20 cellular contexts compared by ENCODE assay signal in genomic region chr15:25678498-25678865, GRCh38.
A peak's percentile ranks its signal among the peaks of the same experiment; 100 is the strongest.
DNase-seq lines count a peak whose midpoint lies in the region; ATAC-seq and TF ChIP-seq lines count a peak whose summit lies in the region.
"Had no signal": no experiment of that assay in that cellular context is flagged by ENCODE, and none has a peak within 500 bp of the region (broad histone marks: within the 10 kb centered on the region; RNA-seq: fewer than 3 reads in every experiment).

No MANE protein-coding gene starts in this region.

- no peak for TF ChIP-seq POLR2A in Peyer's patch (IDR thresholded peaks at IDR 0.05)

- no peaks in the 10 kb centered on the region for H4K20me1 ChIP-seq in MM.1S (ENCODE audit: insufficient read depth, low read length)

- peaks cover 5% of the 10 kb centered on the region for H3K27me3 Mint-ChIP-seq in glutamatergic neuron (ENCODE audit: unreplicated experiment)
- H3K27me3 Mint-ChIP-seq in neural crest cell (ENCODE audit: low read depth): peaks cover 3% of the 10 kb centered on the region
- H3K27me3 Mint-ChIP-seq: CD8-positive, alpha-beta memory T cell had no signal

- peak in 2 of 3 donors; percentile 1 to 4 for DNase-seq in Peyer's patch
- DNase-seq in glutamatergic neuron: no peak
- DNase-seq in neural crest cell (ENCODE audit: low read depth, low spot score): no peak
- no peak for DNase-seq in stimulated activated effector memory CD8-positive, alpha-beta T cell treated with anti-CD3 and anti-CD28 coated beads, Interleukin-12 subunit alpha, Interleukin-12 subunit beta, amount 100 ng/mL, for 72 hours (ENCODE audit: low spot score in 2 of 2)
- no peak for DNase-seq in MM.1S
- no peak for DNase-seq in activated CD4-positive, CD25-positive, alpha-beta regulatory T cell (lab: John Stamatoyannopoulos, UW)
- DNase-seq: Calu3; CD8-positive, alpha-beta memory T cell; GDM1; KBM-7; MV-4-11; NCI-H1105 treated with DMSO at 0.1 percent for 48 hours; NCI-H2081; NCI-H446; NCI-H526 had no signal

- H3F3A ChIP-seq in MM.1S (ENCODE audit: insufficient read depth, low read length): no peaks in the 10 kb centered on the region

- H3K4me3 Mint-ChIP-seq in glutamatergic neuron (ENCODE audit: unreplicated experiment) (peak overlapping the region; percentile 5), neural crest cell (no peak overlapping the region)
- H3K4me3 Mint-ChIP-seq in stimulated activated effector memory CD8-positive, alpha-beta T cell treated with anti-CD3 and anti-CD28 coated beads, Interleukin-12 subunit alpha, Interleukin-12 subunit beta, amount 100 ng/mL, for 72 hours: no peak overlapping the region
- H3K4me3 Mint-ChIP-seq: CD8-positive, alpha-beta memory T cell; GM23338 had no signal

- TF ChIP-seq CTCF in Peyer's patch (IDR thresholded peaks at IDR 0.05): no peak
- TF ChIP-seq CTCF in glutamatergic neuron (IDR thresholded peaks at IDR 0.05; ENCODE audit: partially characterized antibody, unreplicated experiment): no peak
- TF ChIP-seq CTCF in neural crest cell (conservative IDR thresholded peaks at IDR 0.05): no peak
- TF ChIP-seq CTCF in MM.1S (IDR thresholded peaks at IDR 0.05; ENCODE audit: low read length): no peak

- H3K4me1 Mint-ChIP-seq in glutamatergic neuron (ENCODE audit: low read depth, unreplicated experiment) (peaks cover 4% of the 10 kb centered on the region), neural crest cell (peaks cover 10% of the 10 kb centered on the region)
- H3K4me1 Mint-ChIP-seq in stimulated activated effector memory CD8-positive, alpha-beta T cell treated with anti-CD3 and anti-CD28 coated beads, Interleukin-12 subunit alpha, Interleukin-12 subunit beta, amount 100 ng/mL, for 72 hours: no peaks in the 10 kb centered on the region
- H3K4me1 Mint-ChIP-seq: CD8-positive, alpha-beta memory T cell had no signal

- peaks cover 6% of the 10 kb centered on the region for H3K36me3 Mint-ChIP-seq in glutamatergic neuron (ENCODE audit: unreplicated experiment)
- H3K36me3 Mint-ChIP-seq in neural crest cell (ENCODE audit: low read depth): peaks cover 9% of the 10 kb centered on the region
- H3K36me3 Mint-ChIP-seq in stimulated activated effector memory CD8-positive, alpha-beta T cell treated with anti-CD3 and anti-CD28 coated beads, Interleukin-12 subunit alpha, Interleukin-12 subunit beta, amount 100 ng/mL, for 72 hours: peaks cover 35% of the 10 kb centered on the region

- H3K27me3 ChIP-seq in Peyer's patch (no peaks in the 10 kb centered on the region), skeletal muscle satellite cell (ENCODE audit: control insufficient read depth, insufficient read depth, low read length) (no peaks in the 10 kb centered on the region), MM.1S (replicated peaks; ENCODE audit: insufficient read depth, low read length) (no peaks in the 10 kb centered on the region)
- H3K27me3 ChIP-seq: SJSA1 had no signal

- no peak overlapping the region for H2AFZ ChIP-seq in MM.1S (ENCODE audit: low read length)
- H2AFZ ChIP-seq: GM23338 had no signal

- H3K27ac ChIP-seq in Peyer's patch: no peak overlapping the region
- H3K27ac ChIP-seq in MM.1S (ENCODE audit: low read length): no peak overlapping the region
- H3K27ac ChIP-seq: C4-2B, SJSA1 had no signal

- no peaks in the 10 kb centered on the region for H3K79me2 ChIP-seq in MM.1S (ENCODE audit: low read length)

- H3K9ac ChIP-seq in skeletal muscle satellite cell (ENCODE audit: low read depth, low read length) (no peak overlapping the region), MM.1S (ENCODE audit: low read length) (no peak overlapping the region)

- no peaks in the 10 kb centered on the region for H3K9me2 ChIP-seq in MM.1S (replicated peaks; ENCODE audit: insufficient read depth, low read length)

- H3K9me3 ChIP-seq in Peyer's patch (no peaks in the 10 kb centered on the region), skeletal muscle satellite cell (replicated peaks; ENCODE audit: low read length) (no peaks in the 10 kb centered on the region), MM.1S (replicated peaks; ENCODE audit: insufficient read depth, low read length) (no peaks in the 10 kb centered on the region)
- H3K9me3 ChIP-seq: SJSA1 had no signal

- H3K4me2 ChIP-seq in skeletal muscle satellite cell (ENCODE audit: low read length) (peak overlapping the region; percentile 55), MM.1S (ENCODE audit: low read depth, low read length) (no peak overlapping the region)
- H3K4me2 ChIP-seq: GM23338 had no signal

- H3K4me1 ChIP-seq in Peyer's patch (no peaks in the 10 kb centered on the region), skeletal muscle satellite cell (ENCODE audit: control insufficient read depth, insufficient read depth, low read length) (peaks cover 10% of the 10 kb centered on the region), MM.1S (ENCODE audit: low read length) (no peaks in the 10 kb centered on the region)
- H3K4me1 ChIP-seq: SJSA1 had no signal

- peaks cover 8% of the 10 kb centered on the region for H3K9me3 Mint-ChIP-seq in glutamatergic neuron (ENCODE audit: unreplicated experiment)
- H3K9me3 Mint-ChIP-seq in neural crest cell: no peaks in the 10 kb centered on the region
- H3K9me3 Mint-ChIP-seq in stimulated activated effector memory CD8-positive, alpha-beta T cell treated with anti-CD3 and anti-CD28 coated beads, Interleukin-12 subunit alpha, Interleukin-12 subunit beta, amount 100 ng/mL, for 72 hours: peaks cover 5% of the 10 kb centered on the region

- peaks cover 0 to 12% (median 0%) of the 10 kb centered on the region in 3 donors for H3K36me3 ChIP-seq in Peyer's patch
- peaks cover 6% of the 10 kb centered on the region for H3K36me3 ChIP-seq in skeletal muscle satellite cell (ENCODE audit: insufficient read depth, low read length)
- no peaks in the 10 kb centered on the region for H3K36me3 ChIP-seq in MM.1S (replicated peaks; ENCODE audit: insufficient read depth, low read length)

- no peak overlapping the region for H3K27ac Mint-ChIP-seq in glutamatergic neuron (ENCODE audit: unreplicated experiment)
- peak overlapping the region; percentile 66 for H3K27ac Mint-ChIP-seq in neural crest cell (ENCODE audit: unreplicated experiment)
- H3K27ac Mint-ChIP-seq in stimulated activated effector memory CD8-positive, alpha-beta T cell treated with anti-CD3 and anti-CD28 coated beads, Interleukin-12 subunit alpha, Interleukin-12 subunit beta, amount 100 ng/mL, for 72 hours: no peak overlapping the region
- H3K27ac Mint-ChIP-seq: CD8-positive, alpha-beta memory T cell; GM23338 had no signal

- no peak for ATAC-seq in stimulated activated effector memory CD8-positive, alpha-beta T cell treated with anti-CD3 and anti-CD28 coated beads, Interleukin-12 subunit alpha, Interleukin-12 subunit beta, amount 100 ng/mL, for 72 hours
- ATAC-seq: HCT116 had no signal

- H3K4me3 ChIP-seq in Peyer's patch: no peak overlapping the region
- peak overlapping the region; percentile 15 for H3K4me3 ChIP-seq in skeletal muscle satellite cell (ENCODE audit: low read length)
- no peak overlapping the region for H3K4me3 ChIP-seq in MM.1S (ENCODE audit: low read length)
- H3K4me3 ChIP-seq: GM23338, SJSA1 had no signal

Comparison
In these comparisons a context has a peak if more than half of its experiments do, and no peak if none do; other contexts are left out.
1. DNase-seq: peak in Peyer's patch (2 of 3); none in glutamatergic neuron (single experiment), neural crest cell (single experiment), stimulated activated effector memory CD8-positive, alpha-beta T cell treated with anti-CD3 and anti-CD28 coated beads, Interleukin-12 subunit alpha, Interleukin-12 subunit beta, amount 100 ng/mL, for 72 hours (0 of 2), MM.1S (single experiment) and activated CD4-positive, CD25-positive, alpha-beta regulatory T cell (0 of 4).